17 cellular contexts compared by ENCODE assay signal in the genomic region with DNA sequence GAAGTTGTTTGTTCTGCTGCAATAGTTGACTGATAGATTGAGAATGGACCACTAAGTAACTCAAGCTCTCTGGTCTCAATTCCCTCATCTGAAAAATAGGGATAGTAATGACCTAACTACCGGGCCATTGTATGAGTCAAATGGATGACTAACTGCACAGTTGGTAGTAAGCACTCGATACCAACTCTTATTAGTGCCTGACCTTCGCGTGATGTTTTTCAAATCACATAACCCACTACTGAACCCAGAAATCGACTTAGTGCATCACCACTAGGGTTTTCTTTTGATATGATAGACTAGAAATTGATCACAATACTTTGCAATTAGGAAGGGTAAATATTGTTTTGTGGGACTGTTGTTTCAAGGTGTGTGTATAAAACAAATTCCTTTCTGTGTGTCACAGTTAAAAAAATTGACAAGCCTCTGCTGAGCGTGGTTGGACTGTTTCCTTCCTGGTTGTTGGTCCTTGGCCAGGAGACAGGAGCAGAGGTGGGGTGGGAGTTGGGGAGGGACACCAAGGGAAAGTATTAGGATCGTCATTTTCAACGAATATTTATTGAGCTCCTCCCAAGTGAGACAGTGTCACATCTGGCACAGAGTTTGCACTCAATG. TPM values are rescaled to one million over a fixed set of nuclear protein-coding genes. Genes with fewer than 3 reads are reported as not detected.
DNase-seq lines count a peak whose midpoint lies in the region; ATAC-seq and TF ChIP-seq lines count a peak whose summit lies in the region.
"Had no signal": no experiment of that assay in that cellular context is flagged by ENCODE, and none has a peak within 500 bp of the region (broad histone marks: within the 10 kb centered on the region; RNA-seq: fewer than 3 reads in every experiment).

No MANE protein-coding gene starts in this region.

- TF ChIP-seq CTCF in left ventricle myocardium inferior (IDR thresholded peaks at IDR 0.05; ENCODE audit: borderline replicate concordance) = no peak

- DNase-seq in GM04504 (ENCODE audit: low read depth) = peak; percentile 12
- peak; percentile 85 for DNase-seq in RKO (ENCODE audit: low spot score)
- DNase-seq in epithelial cell of prostate (ENCODE audit: low read depth, low spot score) = peak; percentile 53
- peak; percentile 72 for DNase-seq in renal cortical epithelial cell (ENCODE audit: low read depth)
- no peak for DNase-seq in left ventricle myocardium inferior
- no peak for DNase-seq in DMS53 (lab: John Stamatoyannopoulos, UW)
- DNase-seq: activated CD8-positive, alpha-beta T cell treated with anti-CD3 and anti-CD28 coated beads, Interleukin-2, amount 10 ng/mL, durations not matched to agents 7 days and 5 days; activated gamma-delta T cell; caudate nucleus; CD4-positive, alpha-beta memory T cell; NCI-H146; Right ventricle myocardium superior; stimulated activated CD4-positive, alpha-beta T cell treated with anti-CD3 and anti-CD28 coated beads, Interleukin-4, amount 100 ng/mL, for 24 hours; stimulated activated naive CD4-positive, alpha-beta T cell treated with Interleukin-2 at 50 U/mL for 16 hours had no signal

- no peaks in the 10 kb centered on the region for H3K36me3 ChIP-seq in left ventricle myocardium inferior

- peak overlapping the region; percentile 37 for H3K27ac ChIP-seq in epithelial cell of prostate
- H3K27ac ChIP-seq in left ventricle myocardium inferior (replicated peaks) = no peak overlapping the region

- peaks cover 14% of the 10 kb centered on the region for H3K4me1 ChIP-seq in left ventricle myocardium inferior

- ATAC-seq in HG03159 (IDR thresholded peaks at IDR 0.05; ENCODE audit: unreplicated experiment) (no peak), GM18858 (IDR thresholded peaks at IDR 0.05; ENCODE audit: unreplicated experiment) (no peak)
- ATAC-seq: activated CD8-positive, alpha-beta T cell treated with anti-CD3 and anti-CD28 coated beads, Interleukin-2, amount 10 ng/mL, durations not matched to agents 7 days and 5 days; HepG2 had no signal

- H3K27me3 ChIP-seq in left ventricle myocardium inferior (ENCODE audit: low read depth) = peaks cover 69% of the 10 kb centered on the region

- H3K9me3 ChIP-seq in left ventricle myocardium inferior (replicated peaks) = peaks cover 4% of the 10 kb centered on the region

- no peak overlapping the region for H3K4me3 ChIP-seq in left ventricle myocardium inferior

- intact Hi-C loops in left ventricle myocardium inferior (cut with micrococcal nuclease) = no loop called here

RNA-seq across cellular contexts. Expression of gene LRP8, which starts 54.0 kb away (rescaled TPM):
- total RNA-seq in renal cortical epithelial cell (2.9 and 18.9 TPM in 2 replicates), left ventricle myocardium inferior (1.8 TPM)

Comparison
In these comparisons a context has a peak if more than half of its experiments do, and no peak if none do; other contexts are left out.
1. DNase-seq: peak in GM04504 (single experiment), RKO (single experiment), epithelial cell of prostate (single experiment) and renal cortical epithelial cell (single experiment); none in left ventricle myocardium inferior (single experiment) and DMS53 (single experiment).